18 cellular contexts compared by ENCODE assay signal in the genomic region with DNA sequence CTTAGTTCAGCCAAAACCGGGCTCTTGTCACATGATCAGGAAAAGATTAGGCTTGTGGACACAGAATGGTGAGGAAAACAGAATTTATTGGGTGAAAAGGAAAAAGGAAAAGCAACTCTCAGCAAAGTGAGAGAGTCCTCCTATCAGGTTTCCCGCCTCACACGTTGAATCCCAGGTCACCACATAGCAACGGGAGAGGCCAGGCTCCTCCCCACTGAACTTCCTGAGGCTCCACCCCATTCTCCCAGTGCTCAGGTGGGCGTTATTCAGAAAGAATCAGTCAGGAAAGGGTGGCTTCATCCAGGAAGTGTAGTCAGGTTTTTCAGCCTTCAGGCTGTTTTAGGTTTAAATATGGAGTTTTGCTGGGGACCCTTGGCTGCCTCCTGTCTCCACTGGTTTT.
DNase-seq lines count a peak whose midpoint lies in the region; ATAC-seq, FAIRE-seq and TF ChIP-seq lines count a peak whose summit lies in the region.
"Had no signal": no experiment of that assay in that cellular context is flagged by ENCODE, and none has a peak within 500 bp of the region (broad histone marks: within the 10 kb centered on the region; RNA-seq: fewer than 3 reads in every experiment).

No MANE protein-coding gene starts in this region.

- no peak overlapping the region for H3K4me3 Mint-ChIP-seq in activated naive CD8-positive, alpha-beta T cell treated with anti-CD3 and anti-CD28 coated beads, Interleukin-2, amount 50 U/mL, for 24 hours
- H3K4me3 Mint-ChIP-seq: B cell, natural killer cell had no signal

- H3K36me3 ChIP-seq in fibroblast of lung (ENCODE audit: control insufficient read depth, insufficient read depth, low read length), result no peaks in the 10 kb centered on the region
- no peaks in the 10 kb centered on the region for H3K36me3 ChIP-seq in parathyroid adenoma (ENCODE audit: control insufficient read depth, insufficient read depth, low read length)
- H3K36me3 ChIP-seq in HepG2 (replicated peaks in 1 of 2; ENCODE audit: control insufficient read depth in 1 of 2, insufficient read depth in 2 of 2, low read length in 2 of 2), result no peaks in the 10 kb centered on the region
- H3K36me3 ChIP-seq: HAP-1, heart right ventricle had no signal

- in situ Hi-C loops in HepG2 (cut with HindIII; ENCODE audit: extremely low pct_ligation_motif_present, low pct_unique_long_range_greater_than_20kb), result no loop called here

- TF ChIP-seq POLR2A in HepG2 (IDR thresholded peaks at IDR 0.05; ENCODE audit: insufficient read depth in 1 of 2, low read depth in 2 of 2, low read length in 2 of 2) (no peak), erythroblast (IDR thresholded peaks at IDR 0.05; ENCODE audit: low read length) (no peak)

- no peak overlapping the region for H3K27ac ChIP-seq in fibroblast of lung (ENCODE audit: insufficient read depth, low read length)
- no peak overlapping the region for H3K27ac ChIP-seq in parathyroid adenoma
- H3K27ac ChIP-seq in HepG2 (ENCODE audit: extremely low read length, insufficient read depth, low read length), result no peak overlapping the region
- H3K27ac ChIP-seq: KMS-11 had no signal

- peak; percentile 64 for DNase-seq in ELF-1 (ENCODE audit: low read depth, low spot score)
- peak; percentile 16 for DNase-seq in NCI-H2196 treated with DMSO at 0.1 percent for 48 hours (lab: John Stamatoyannopoulos, UW; ENCODE audit: unreplicated experiment)
- no peak for DNase-seq in fibroblast of lung (ENCODE audit: low read depth in 2 of 2)
- no peak for DNase-seq in HepG2 (ENCODE audit: low spot score)
- DNase-seq in activated naive CD8-positive, alpha-beta T cell treated with anti-CD3 and anti-CD28 coated beads, Interleukin-2, amount 50 U/mL, for 24 hours, result no peak
- no peak for DNase-seq in erythroblast (lab: John Stamatoyannopoulos, UW)
- no peak for DNase-seq in C1 segment of cervical spinal cord (lab: John Stamatoyannopoulos, UW)
- DNase-seq: activated CD4-positive, alpha-beta T cell treated with anti-CD3 and anti-CD28 coated beads, Interleukin-2, amount 50 U/mL, for 1 hour; activated T-cell treated with anti-CD3 and anti-CD28 coated beads, Interleukin-2, amount 50 U/mL, for 48 hours; DMS79; natural killer cell; SK-N-SH; trophoblast cell had no signal

- H3K27me3 Mint-ChIP-seq in activated naive CD8-positive, alpha-beta T cell treated with anti-CD3 and anti-CD28 coated beads, Interleukin-2, amount 50 U/mL, for 24 hours, result no peaks in the 10 kb centered on the region

- no TSS peak for BruUV-seq in HepG2 (replicated peaks; lab: Mats Ljungman, UMichigan)

- intact Hi-C loops in HepG2 (cut with micrococcal nuclease; ENCODE audit: unreplicated experiment), result no loop called here

- TF ChIP-seq CTCF in fibroblast of lung (conservative IDR thresholded peaks at IDR 0.05 in 1 of 2, IDR thresholded peaks at IDR 0.05 in 1 of 2; ENCODE audit: low read depth in 1 of 2, low read length in 2 of 2) (no peak), parathyroid adenoma (IDR thresholded peaks at IDR 0.05) (no peak), HepG2 (CRISPR knock-in tag; IDR thresholded peaks at IDR 0.05) (no peak)

- H3K36me3 Mint-ChIP-seq in activated naive CD8-positive, alpha-beta T cell treated with anti-CD3 and anti-CD28 coated beads, Interleukin-2, amount 50 U/mL, for 24 hours (ENCODE audit: low read depth), result no peaks in the 10 kb centered on the region
- H3K36me3 Mint-ChIP-seq: natural killer cell had no signal

- H3K9me3 ChIP-seq in fibroblast of lung (ENCODE audit: control insufficient read depth, insufficient read depth, low read depth, low read length) (no peaks in the 10 kb centered on the region), parathyroid adenoma (ENCODE audit: control insufficient read depth, low read length) (no peaks in the 10 kb centered on the region), HepG2 (ENCODE audit: low read length) (no peaks in the 10 kb centered on the region)
- H3K9me3 ChIP-seq: HAP-1, heart right ventricle, SK-N-SH had no signal

- no peak for ATAC-seq in HepG2
- no peak for ATAC-seq in activated naive CD8-positive, alpha-beta T cell treated with anti-CD3 and anti-CD28 coated beads, Interleukin-2, amount 50 U/mL, for 24 hours

- no peak for FAIRE-seq in HepG2 (lab: Jason Lieb, UNC)

- H3K9me3 Mint-ChIP-seq in activated naive CD8-positive, alpha-beta T cell treated with anti-CD3 and anti-CD28 coated beads, Interleukin-2, amount 50 U/mL, for 24 hours, result no peaks in the 10 kb centered on the region
- H3K9me3 Mint-ChIP-seq: natural killer cell had no signal

- POLR2A ChIA-PET in HepG2 (lab: Yijun Ruan, JAX), result no interaction called here

- no peaks in the 10 kb centered on the region for H3K4me1 Mint-ChIP-seq in activated naive CD8-positive, alpha-beta T cell treated with anti-CD3 and anti-CD28 coated beads, Interleukin-2, amount 50 U/mL, for 24 hours
- H3K4me1 Mint-ChIP-seq: B cell, natural killer cell had no signal

- H3K4me1 ChIP-seq in fibroblast of lung (ENCODE audit: control insufficient read depth, extremely low read depth, insufficient read depth, low read length) (no peaks in the 10 kb centered on the region), parathyroid adenoma (no peaks in the 10 kb centered on the region), HepG2 (ENCODE audit: insufficient read depth, low read length) (no peaks in the 10 kb centered on the region)
- H3K4me1 ChIP-seq: HAP-1 had no signal

- no peak for TF ChIP-seq RAD21 in HepG2 (CRISPR knock-in tag; IDR thresholded peaks at IDR 0.05)

- no peak overlapping the region for H3K27ac Mint-ChIP-seq in activated naive CD8-positive, alpha-beta T cell treated with anti-CD3 and anti-CD28 coated beads, Interleukin-2, amount 50 U/mL, for 24 hours
- H3K27ac Mint-ChIP-seq: B cell, natural killer cell had no signal

- H3K79me2 ChIP-seq in fibroblast of lung (ENCODE audit: control insufficient read depth, insufficient read depth, low read length), result no peaks in the 10 kb centered on the region
- no peaks in the 10 kb centered on the region for H3K79me2 ChIP-seq in parathyroid adenoma
- H3K79me2 ChIP-seq in HepG2 (ENCODE audit: insufficient read depth, low read length), result no peaks in the 10 kb centered on the region

- WGBS in HepG2 (ENCODE audit: low lambda C conversion rate), result 29% methylated on average over 5 of the region's 5 CpGs

- TF ChIP-seq EP300 in HepG2 (IDR thresholded peaks at IDR 0.05; ENCODE audit: low read depth in 2 of 2, low read length in 2 of 2) (no peak), HepG2 (CRISPR knock-in tag; IDR thresholded peaks at IDR 0.05; ENCODE audit: borderline replicate concordance) (no peak)

- CTCF ChIA-PET in HepG2 (lab: Yijun Ruan, JAX; ENCODE audit: low intra/inter-chr PET ratio, low total read pairs), result no interaction called here

- no peaks in the 10 kb centered on the region for H4K20me1 ChIP-seq in fibroblast of lung (ENCODE audit: control insufficient read depth, extremely low read depth, insufficient read depth, low read length)
- H4K20me1 ChIP-seq in HepG2 (ENCODE audit: insufficient read depth, low read length), result no peaks in the 10 kb centered on the region

- H3K27me3 ChIP-seq in fibroblast of lung (ENCODE audit: control insufficient read depth, insufficient read depth, low read length) (peaks cover 4% of the 10 kb centered on the region), parathyroid adenoma (ENCODE audit: control insufficient read depth, insufficient read depth, low read length) (no peaks in the 10 kb centered on the region), HepG2 (ENCODE audit: control insufficient read depth in 1 of 2, insufficient read depth in 2 of 2, low read length in 2 of 2) (peaks cover 0 to 12% of the 10 kb centered on the region in 2 experiments; a peak in 1 of 5 replicates)

- H3K4me2 ChIP-seq in fibroblast of lung (ENCODE audit: extremely low read depth, insufficient read depth, low read length), result peak overlapping the region; percentile 58
- H3K4me2 ChIP-seq in parathyroid adenoma (ENCODE audit: low read length), result no peak overlapping the region
- no peak overlapping the region for H3K4me2 ChIP-seq in HepG2 (ENCODE audit: low read depth, low read length)
- H3K4me2 ChIP-seq: KMS-11, SK-N-SH had no signal

- H3K9ac ChIP-seq in fibroblast of lung (ENCODE audit: insufficient read depth, low read length) (no peak overlapping the region), parathyroid adenoma (no peak overlapping the region), HepG2 (ENCODE audit: insufficient read depth, low read depth, low read length) (no peak overlapping the region)
- H3K9ac ChIP-seq: KMS-11, SK-N-SH had no signal

- no peak overlapping the region for H3K4me3 ChIP-seq in fibroblast of lung (replicated peaks in 1 of 4; ENCODE audit: control extremely low read depth in 1 of 4, insufficient read depth in 1 of 4, low read depth in 3 of 4, low read length in 4 of 4)
- H3K4me3 ChIP-seq in parathyroid adenoma (ENCODE audit: low read depth, low read length), result no peak overlapping the region
- no peak overlapping the region for H3K4me3 ChIP-seq in HepG2 (replicated peaks in 1 of 3; ENCODE audit: insufficient read depth in 1 of 3, low read depth in 2 of 3, low read length in 3 of 3)
- H3K4me3 ChIP-seq: HAP-1, heart right ventricle had no signal

- H2AFZ ChIP-seq in fibroblast of lung (ENCODE audit: low read length) (no peak overlapping the region), parathyroid adenoma (peak overlapping the region; percentile 33), HepG2 (ENCODE audit: low read length) (no peak overlapping the region)

TF ChIP-seq in HepG2, 621 proteins besides CTCF, POLR2A, EP300 and RAD21 (continues in another document):
- no peak for TF ChIP-seq NR3C1 (CRISPR knock-in tag; IDR thresholded peaks at IDR 0.05)
- no peak for TF ChIP-seq MBNL3 (CRISPR knock-in tag; conservative IDR thresholded peaks at IDR 0.05)
- TF ChIP-seq ZFP36L2 (CRISPR knock-in tag; IDR thresholded peaks at IDR 0.05), result no peak
- TF ChIP-seq YY1 (IDR thresholded peaks at IDR 0.05; ENCODE audit: insufficient read depth, insufficient replicate concordance, low read depth, low read length), result no peak
- TF ChIP-seq TBL1XR1 (IDR thresholded peaks at IDR 0.05; ENCODE audit: borderline replicate concordance, low read length, partially characterized antibody), result no peak
- TF ChIP-seq NFYC (CRISPR knock-in tag; IDR thresholded peaks at IDR 0.05), result no peak
- TF ChIP-seq ZBTB38 (CRISPR knock-in tag; IDR thresholded peaks at IDR 0.05), result no peak

Comparison
In these comparisons a context has a peak if more than half of its experiments do, and no peak if none do; other contexts are left out.
1. DNase-seq: peak in ELF-1 (single experiment) and NCI-H2196 treated with DMSO at 0.1 percent for 48 hours (single experiment); none in fibroblast of lung (0 of 2), HepG2 (single experiment), activated naive CD8-positive, alpha-beta T cell treated with anti-CD3 and anti-CD28 coated beads, Interleukin-2, amount 50 U/mL, for 24 hours (single experiment), erythroblast (0 of 2) and C1 segment of cervical spinal cord (0 of 14).